ENCODE assay signal across 20 cellular contexts in genomic region chr17:3929764-3930163, GRCh38. TPM values are rescaled to one million over a fixed set of nuclear protein-coding genes. Genes with fewer than 3 reads are reported as not detected.
"Had no signal": no experiment of that assay in that cellular context is flagged by ENCODE, and none has a peak within 500 bp of the region (broad histone marks: within the 10 kb centered on the region; RNA-seq: fewer than 3 reads in every experiment).

No MANE protein-coding gene starts in this region.

- H3K4me3 ChIP-seq: esophagus muscularis mucosa, gastrocnemius medialis, heart right ventricle, ovary, right atrium auricular region, sigmoid colon, skin epidermis, suprapubic skin, thyroid gland had no signal

- ATAC-seq: gastrocnemius medialis; heart right ventricle; stimulated activated naive CD8-positive, alpha-beta T cell treated with anti-CD3 and anti-CD28 coated beads, Interleukin-15, Interleukin-2, amounts not matched to agents 100 U/mL and 50 U/mL, for 24 hours had no signal

- H3K36me3 Mint-ChIP-seq: mesothelial cell of epicardium, type B pancreatic cell had no signal

- DNase-seq: effector memory CD4-positive, alpha-beta T cell; gastrocnemius medialis; heart right ventricle; hypothalamus; kidney glomerular epithelial cell; mammary epithelial cell; ovary; sigmoid colon; stimulated activated CD4-positive, alpha-beta T cell treated with anti-CD3 and anti-CD28 coated beads, Interleukin-2, amount 100 ng/mL, for 24 hours; stimulated activated CD4-positive, alpha-beta T cell treated with anti-CD3 and anti-CD28 coated beads, Interleukin-4, amount 100 ng/mL, for 4 hours; stimulated activated naive CD8-positive, alpha-beta T cell treated with anti-CD3 and anti-CD28 coated beads, Interleukin-15, Interleukin-2, amounts not matched to agents 100 U/mL and 50 U/mL, for 24 hours; thyroid gland had no signal

- H3K27ac ChIP-seq: epithelial cell of prostate, esophagus muscularis mucosa, gastrocnemius medialis, heart right ventricle, ovary, right atrium auricular region, sigmoid colon, skin epidermis, suprapubic skin, thyroid gland had no signal

- H3K36me3 ChIP-seq: gastrocnemius medialis, ovary, right atrium auricular region, sigmoid colon, suprapubic skin, thyroid gland had no signal

- H3K9me3 ChIP-seq: esophagus muscularis mucosa, gastrocnemius medialis, heart right ventricle, ovary, right atrium auricular region, sigmoid colon, suprapubic skin, thyroid gland had no signal

- H3K27me3 Mint-ChIP-seq: type B pancreatic cell had no signal

- H3K9me3 Mint-ChIP-seq: mesothelial cell of epicardium, type B pancreatic cell had no signal

- H3K27ac Mint-ChIP-seq: mesothelial cell of epicardium had no signal

- H3K4me3 Mint-ChIP-seq: mesothelial cell of epicardium, type B pancreatic cell had no signal

- H3K4me1 ChIP-seq: gastrocnemius medialis, sigmoid colon, suprapubic skin had no signal

RNA-seq across cellular contexts. Expression of gene P2RX1, which starts 13.5 kb away (rescaled TPM):
- total RNA-seq: mammary epithelial cell had no signal
- polyA plus RNA-seq: mammary epithelial cell, neural cell had no signal

RNA-seq across cellular contexts. Expression of gene ATP2A3, which starts 34.5 kb away (rescaled TPM):
- polyA plus RNA-seq: mammary epithelial cell, neural cell had no signal
